In the genomic region with DNA sequence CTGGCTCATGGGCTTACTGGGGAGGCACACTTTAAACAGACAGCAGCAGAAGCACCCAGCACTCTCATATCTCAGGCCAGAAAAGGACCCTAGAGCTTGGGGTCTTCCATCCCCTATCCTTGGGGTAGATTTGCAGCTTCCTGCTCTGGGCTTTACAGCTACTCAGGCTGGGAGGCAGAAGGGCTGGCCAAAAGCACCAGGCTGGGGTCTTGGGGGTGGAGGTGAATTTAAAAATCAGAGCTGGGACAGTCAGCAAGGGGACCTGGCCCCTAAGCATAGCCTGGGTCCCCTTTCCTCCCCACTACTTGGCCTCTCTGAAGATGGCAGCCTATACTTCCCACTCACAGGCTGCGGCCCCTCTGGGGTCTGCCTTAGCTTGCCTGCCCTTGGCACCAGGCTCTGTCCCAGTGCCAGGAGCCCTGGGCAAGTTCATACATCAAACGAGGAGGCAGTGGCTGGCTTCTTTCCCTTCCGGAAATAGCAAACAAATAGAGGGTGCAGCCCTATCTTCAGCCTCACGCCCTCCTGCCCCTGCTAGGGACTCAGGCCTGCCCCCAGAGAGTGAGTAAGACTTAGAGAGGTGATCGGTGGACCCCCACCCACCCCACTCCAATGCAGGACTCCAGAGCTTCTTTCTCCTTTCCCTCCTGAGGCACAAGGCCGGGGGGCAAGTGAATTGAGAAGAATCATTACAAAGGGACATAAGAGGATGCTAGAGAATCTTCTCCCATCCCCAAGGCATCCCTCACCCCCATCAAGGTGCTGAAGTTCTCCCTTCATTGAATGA, we compare ENCODE assay signal across 15 cellular contexts. TPM values are rescaled to one million over a fixed set of nuclear protein-coding genes. Genes with fewer than 3 reads are reported as not detected.
DNase-seq lines count a peak whose midpoint lies in the region; ATAC-seq and TF ChIP-seq lines count a peak whose summit lies in the region.
"Had no signal": no experiment of that assay in that cellular context is flagged by ENCODE, and none has a peak within 500 bp of the region (broad histone marks: within the 10 kb centered on the region; RNA-seq: fewer than 3 reads in every experiment).

No MANE protein-coding gene starts in this region.

- peak; percentile 3 for DNase-seq in GM03348 (ENCODE audit: low spot score)
- peak; percentile 70 for DNase-seq in NCI-H1694 (lab: John Stamatoyannopoulos, UW)
- DNase-seq in heart left ventricle = peak in 3 of 5 donors; percentile 31 to 61 (median 51)
- DNase-seq in prostate gland (ENCODE audit: low spot score) = peak; percentile 53
- DNase-seq in GM10266 (ENCODE audit: extremely low spot score) = no peak
- no peak for DNase-seq in NCI-H510A (lab: John Stamatoyannopoulos, UW)
- DNase-seq: activated CD8-positive, alpha-beta T cell treated with anti-CD3 and anti-CD28 coated beads for 36 hours; dermis blood vessel endothelial cell; Karpas-422; psoas muscle had no signal

- H3K4me3 ChIP-seq in heart left ventricle (no peak overlapping the region), prostate gland (no peak overlapping the region)
- H3K4me3 ChIP-seq: psoas muscle had no signal

- H3K36me3 ChIP-seq in heart left ventricle = no peaks in the 10 kb centered on the region
- H3K36me3 ChIP-seq in prostate gland = no peaks in the 10 kb centered on the region

- H3K27me3 ChIP-seq in heart left ventricle = peaks cover 0 to under 1% (median 0%) of the 10 kb centered on the region in 9 donors
- H3K27me3 ChIP-seq in prostate gland (replicated peaks; ENCODE audit: insufficient read depth) = no peaks in the 10 kb centered on the region

- ATAC-seq in heart left ventricle = peak in 2 of 4 donors; percentile 8 to 35
- no peak for ATAC-seq in HG03280 (IDR thresholded peaks at IDR 0.05; ENCODE audit: unreplicated experiment)
- ATAC-seq: activated CD8-positive, alpha-beta T cell treated with anti-CD3 and anti-CD28 coated beads for 36 hours had no signal

- peak overlapping the region in 7 of 12 donors; percentile 18 to 67 (median 52) for H3K27ac ChIP-seq in heart left ventricle
- H3K27ac ChIP-seq in prostate gland = peak overlapping the region in 1 of 2 donors; percentile 41
- H3K27ac ChIP-seq: psoas muscle had no signal

- 38 to 62% (median 49%) methylated on average over 6 of the region's 6 CpGs for whole genome bisulfite sequencing in heart left ventricle, 4 donors
- 39% methylated on average over 6 of the region's 6 CpGs for WGBS in prostate gland

- intact Hi-C loops in heart left ventricle (cut with DNase I) (no loop called here), prostate gland (cut with DNase I) (no loop called here)

- H3K4me1 ChIP-seq in heart left ventricle (peaks cover 0 to 49% (median 17%) of the 10 kb centered on the region in 12 donors), prostate gland (replicated peaks) (peaks cover 6% of the 10 kb centered on the region)

- H3K9me3 ChIP-seq in heart left ventricle (no peaks in the 10 kb centered on the region), prostate gland (no peaks in the 10 kb centered on the region)
- H3K9me3 ChIP-seq: psoas muscle had no signal

- TF ChIP-seq POLR2A in heart left ventricle (IDR thresholded peaks at IDR 0.05) = no peak
- no peak for TF ChIP-seq POLR2A in prostate gland (IDR thresholded peaks at IDR 0.05)

- TF ChIP-seq CTCF in heart left ventricle (IDR thresholded peaks at IDR 0.05) (no peak), prostate gland (IDR thresholded peaks at IDR 0.05) (no peak), GM10266 (IDR thresholded peaks at IDR 0.05; ENCODE audit: control insufficient read depth, insufficient read depth, low read depth, missing control alignments) (no peak)

RNA-seq across cellular contexts. Expression of gene TNS1, which starts 26.0 kb away (rescaled TPM):
- 100 to 1,000 TPM; 513 to 899 (median 742) TPM for total RNA-seq in heart left ventricle
- polyA plus RNA-seq in heart left ventricle = 100 to 1,000 TPM; 243 to 339 TPM
- 100 to 1,000 TPM; 238 to 659 TPM for total RNA-seq in prostate gland
- total RNA-seq: OCI-LY7 had no signal

RNA-seq across cellular contexts. Expression of gene RUFY4, which starts 40.3 kb away (rescaled TPM):
- total RNA-seq in heart left ventricle (1 to 10 TPM in 1 of 9 donors, under 1 TPM in 2, not detected in 6; 0.11 to 1.0 (median 0.14) TPM), prostate gland (under 1 TPM; 0.11 to 0.27 TPM)
- polyA plus RNA-seq in heart left ventricle = not detected
- total RNA-seq: astrocyte, dermis blood vessel endothelial cell, fibroblast of lung, OCI-LY7, psoas muscle had no signal
- polyA plus RNA-seq: BJ, fibroblast of lung had no signal

Comparison
In these comparisons a context has a peak if more than half of its experiments do, and no peak if none do; other contexts are left out.
1. DNase-seq: peak in GM03348 (single experiment), NCI-H1694 (single experiment), heart left ventricle (3 of 5) and prostate gland (single experiment); none in GM10266 (single experiment) and NCI-H510A (single experiment).